ENCODE assay signal across 1 cellular context in the genomic region with DNA sequence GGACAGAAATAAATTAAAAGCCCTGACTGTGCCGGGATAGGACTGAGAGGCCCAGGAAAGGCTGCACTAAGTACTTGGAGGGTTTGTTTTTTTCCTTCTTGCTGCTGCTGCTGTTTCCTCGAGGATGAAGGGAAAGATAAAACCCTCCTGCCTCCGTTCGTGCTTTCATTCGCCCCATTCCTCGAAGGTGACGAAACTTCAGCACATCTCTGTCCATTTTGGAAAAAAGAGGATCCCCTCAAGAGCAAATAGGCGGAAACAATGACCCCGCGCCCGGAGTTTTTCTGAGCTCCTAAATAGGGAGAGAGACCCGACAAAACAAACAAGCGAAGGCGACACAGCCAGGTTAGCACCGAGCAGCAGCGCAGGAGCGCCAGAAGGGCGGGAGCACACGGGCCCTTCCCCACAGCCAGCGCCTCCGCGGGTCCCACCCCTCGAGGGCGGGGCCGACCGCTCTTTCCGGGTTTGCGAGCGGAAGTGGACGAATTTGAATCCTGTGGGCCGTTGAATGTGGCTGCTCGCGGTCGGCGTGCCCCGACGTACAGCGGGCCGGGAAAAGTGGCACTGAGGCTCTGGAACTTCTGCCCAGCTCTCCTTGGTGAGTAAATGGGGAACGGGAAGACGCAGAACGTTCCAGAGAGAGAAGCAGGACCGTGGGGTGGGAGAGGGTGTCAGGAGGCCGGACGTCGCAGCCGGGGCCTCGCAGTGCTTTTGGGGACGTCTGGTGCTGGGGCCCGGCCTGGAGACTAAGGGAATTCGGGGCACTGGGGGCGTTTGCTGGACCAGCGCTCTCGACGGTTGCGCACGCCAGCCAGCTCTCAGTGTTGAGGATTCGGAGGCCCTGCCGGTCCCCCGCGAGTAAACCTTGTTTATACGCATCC.
TF ChIP-seq lines count a peak whose summit lies in the region.

Gene G2E3, plus strand, starts transcription at position 484 of the 881 bp plus-strand sequence. CDS start 21,922 bp downstream, outside the sequence.

TF ChIP-seq in HepG2, 621 proteins besides CTCF, POLR2A, EP300 and RAD21 (continued from another document and continues in another):
- TF ChIP-seq, protein P1, sequence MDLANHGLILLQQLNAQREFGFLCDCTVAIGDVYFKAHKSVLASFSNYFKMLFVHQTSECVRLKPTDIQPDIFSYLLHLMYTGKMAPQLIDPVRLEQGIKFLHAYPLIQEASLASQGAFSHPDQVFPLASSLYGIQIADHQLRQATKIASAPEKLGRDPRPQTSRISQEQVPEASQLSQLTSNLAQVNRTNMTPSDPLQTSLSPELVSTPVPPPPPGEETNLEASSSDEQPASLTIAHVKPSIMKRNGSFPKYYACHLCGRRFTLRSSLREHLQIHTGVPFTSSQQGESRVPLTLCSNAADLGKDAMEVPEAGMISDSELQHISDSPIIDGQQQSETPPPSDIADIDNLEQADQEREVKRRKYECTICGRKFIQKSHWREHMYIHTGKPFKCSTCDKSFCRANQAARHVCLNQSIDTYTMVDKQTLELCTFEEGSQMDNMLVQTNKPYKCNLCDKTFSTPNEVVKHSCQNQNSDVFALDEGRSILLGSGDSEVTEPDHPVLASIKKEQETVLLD (CRISPR knock-in tag; IDR thresholded peaks at IDR 0.05; ENCODE audit: low read depth) = peak; percentile 78; the same call in 1 of the 2 replicates
- TF ChIP-seq NFE2L2 (IDR thresholded peaks at IDR 0.05; ENCODE audit: low read length) (no peak), CHCHD3 (CRISPR knock-in tag; IDR thresholded peaks at IDR 0.05) (peak; percentile 90; the same call in 1 of the 2 replicates), GATA4 (IDR thresholded peaks at IDR 0.05; ENCODE audit: borderline replicate concordance, low read depth) (peak; percentile 90; the same call in 1 of the 2 replicates), RBFOX2 (IDR thresholded peaks at IDR 0.05; ENCODE audit: low read depth, low read length) (peak; percentile 96), PITX1 (CRISPR knock-in tag; IDR thresholded peaks at IDR 0.05) (peak; percentile 90), CREB1 (IDR thresholded peaks at IDR 0.05) (peak; percentile 46; the same call in 1 of the 2 replicates), CREB1 (CRISPR knock-in tag; IDR thresholded peaks at IDR 0.05) (no peak; the same call in 1 of the 2 replicates), ZNF263 (CRISPR knock-in tag; IDR thresholded peaks at IDR 0.05) (peak; percentile 66; the same call in 1 of the 2 replicates), ATAD3A (CRISPR knock-in tag; IDR thresholded peaks at IDR 0.05) (no peak), ZNF138 (CRISPR knock-in tag; IDR thresholded peaks at IDR 0.05; ENCODE audit: low read depth) (peak; percentile 91), PHF8 (CRISPR knock-in tag; IDR thresholded peaks at IDR 0.05) (peak; percentile 100), SCMH1 (CRISPR knock-in tag; IDR thresholded peaks at IDR 0.05; ENCODE audit: borderline replicate concordance) (no peak), ZBTB37 (CRISPR knock-in tag; IDR thresholded peaks at IDR 0.05) (peak; percentile 82), ZNF619 (CRISPR knock-in tag; IDR thresholded peaks at IDR 0.05) (peak; percentile 100), DR1 (CRISPR knock-in tag; IDR thresholded peaks at IDR 0.05) (no peak; the same call in 1 of the 2 replicates), ZNF296 (CRISPR knock-in tag; conservative IDR thresholded peaks at IDR 0.05) (no peak), NFYB (CRISPR knock-in tag; IDR thresholded peaks at IDR 0.05) (peak; percentile 59), ZFY (CRISPR knock-in tag; IDR thresholded peaks at IDR 0.05) (peak; percentile 99), KMT2B (CRISPR knock-in tag; IDR thresholded peaks at IDR 0.05) (peak; percentile 100), ZSCAN25 (CRISPR knock-in tag; IDR thresholded peaks at IDR 0.05) (no peak; the same call in none of the 2 replicates), ATF3 (CRISPR knock-in tag; IDR thresholded peaks at IDR 0.05) (peak; percentile 41), SNAPC5 (CRISPR knock-in tag; IDR thresholded peaks at IDR 0.05; ENCODE audit: borderline replicate concordance) (peak; percentile 94), ZNF740 (CRISPR knock-in tag; IDR thresholded peaks at IDR 0.05) (no peak), CHD2 (IDR thresholded peaks at IDR 0.05; ENCODE audit: low read depth, low read length) (no peak), ZKSCAN5 (CRISPR knock-in tag; IDR thresholded peaks at IDR 0.05) (peak; percentile 83), FOSL2 (CRISPR knock-in tag; IDR thresholded peaks at IDR 0.05) (peak; percentile 59), HINFP (CRISPR knock-in tag; IDR thresholded peaks at IDR 0.05; ENCODE audit: low read depth) (peak; percentile 91; the same call in 1 of the 2 replicates), KDM5A (IDR thresholded peaks at IDR 0.05; ENCODE audit: borderline replicate concordance, low read length) (peak; percentile 90), TBX3 (IDR thresholded peaks at IDR 0.05; ENCODE audit: borderline replicate concordance) (0 out of 2 replicates have a peak, but pooled peaks have one; percentile 62), GRHL1 (CRISPR knock-in tag; conservative IDR thresholded peaks at IDR 0.05) (no peak; the same call in 1 of the 2 replicates), KDM1A (CRISPR knock-in tag; IDR thresholded peaks at IDR 0.05) (no peak; the same call in 1 of the 2 replicates), ZNF558 (CRISPR knock-in tag; IDR thresholded peaks at IDR 0.05; ENCODE audit: borderline replicate concordance) (peak; percentile 90; the same call in 1 of the 2 replicates), KDM4B (CRISPR knock-in tag; IDR thresholded peaks at IDR 0.05) (peak; percentile 99), HMG20A (CRISPR knock-in tag; IDR thresholded peaks at IDR 0.05; ENCODE audit: borderline replicate concordance) (peak; percentile 24; the same call in 1 of the 2 replicates), ZNF580 (CRISPR knock-in tag; IDR thresholded peaks at IDR 0.05; ENCODE audit: borderline replicate concordance, low read depth) (peak; percentile 89), SIN3A (IDR thresholded peaks at IDR 0.05; ENCODE audit: borderline replicate concordance, low read depth, low read length) (peak; percentile 99), NBN (conservative IDR thresholded peaks at IDR 0.05) (no peak), TOPORS (CRISPR knock-in tag; IDR thresholded peaks at IDR 0.05) (peak; percentile 99), ESRRA (CRISPR knock-in tag; IDR thresholded peaks at IDR 0.05; ENCODE audit: low read depth) (peak; percentile 53), HNRNPL (IDR thresholded peaks at IDR 0.05; ENCODE audit: low read depth, low read length) (peak; percentile 89), FOXP1 (IDR thresholded peaks at IDR 0.05) (no peak), FOXP1 (CRISPR knock-in tag; IDR thresholded peaks at IDR 0.05) (peak; percentile 46; the same call in 1 of the 2 replicates), DNMT1 (CRISPR knock-in tag; IDR thresholded peaks at IDR 0.05) (peak; percentile 97), SIX1 (CRISPR knock-in tag; IDR thresholded peaks at IDR 0.05; ENCODE audit: borderline replicate concordance) (0 out of 2 replicates have a peak, but pooled peaks have one; percentile 11), HOXD1 (CRISPR knock-in tag; IDR thresholded peaks at IDR 0.05) (peak; percentile 93)
- TF ChIP-seq, protein P2, sequence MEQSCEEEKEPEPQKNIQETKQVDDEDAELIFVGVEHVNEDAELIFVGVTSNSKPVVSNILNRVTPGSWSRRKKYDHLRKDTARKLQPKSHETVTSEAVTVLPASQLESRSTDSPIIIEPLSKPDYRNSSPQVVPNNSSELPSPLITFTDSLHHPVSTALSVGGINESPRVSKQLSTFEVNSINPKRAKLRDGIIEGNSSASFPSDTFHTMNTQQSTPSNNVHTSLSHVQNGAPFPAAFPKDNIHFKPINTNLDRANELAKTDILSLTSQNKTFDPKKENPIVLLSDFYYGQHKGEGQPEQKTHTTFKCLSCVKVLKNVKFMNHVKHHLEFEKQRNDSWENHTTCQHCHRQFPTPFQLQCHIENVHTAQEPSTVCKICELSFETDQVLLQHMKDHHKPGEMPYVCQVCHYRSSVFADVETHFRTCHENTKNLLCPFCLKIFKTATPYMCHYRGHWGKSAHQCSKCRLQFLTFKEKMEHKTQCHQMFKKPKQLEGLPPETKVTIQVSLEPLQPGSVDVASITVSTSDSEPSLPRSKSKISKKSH (CRISPR knock-in tag; IDR thresholded peaks at IDR 0.05; ENCODE audit: borderline replicate concordance) = peak; percentile 99
- TF ChIP-seq, protein P3, sequence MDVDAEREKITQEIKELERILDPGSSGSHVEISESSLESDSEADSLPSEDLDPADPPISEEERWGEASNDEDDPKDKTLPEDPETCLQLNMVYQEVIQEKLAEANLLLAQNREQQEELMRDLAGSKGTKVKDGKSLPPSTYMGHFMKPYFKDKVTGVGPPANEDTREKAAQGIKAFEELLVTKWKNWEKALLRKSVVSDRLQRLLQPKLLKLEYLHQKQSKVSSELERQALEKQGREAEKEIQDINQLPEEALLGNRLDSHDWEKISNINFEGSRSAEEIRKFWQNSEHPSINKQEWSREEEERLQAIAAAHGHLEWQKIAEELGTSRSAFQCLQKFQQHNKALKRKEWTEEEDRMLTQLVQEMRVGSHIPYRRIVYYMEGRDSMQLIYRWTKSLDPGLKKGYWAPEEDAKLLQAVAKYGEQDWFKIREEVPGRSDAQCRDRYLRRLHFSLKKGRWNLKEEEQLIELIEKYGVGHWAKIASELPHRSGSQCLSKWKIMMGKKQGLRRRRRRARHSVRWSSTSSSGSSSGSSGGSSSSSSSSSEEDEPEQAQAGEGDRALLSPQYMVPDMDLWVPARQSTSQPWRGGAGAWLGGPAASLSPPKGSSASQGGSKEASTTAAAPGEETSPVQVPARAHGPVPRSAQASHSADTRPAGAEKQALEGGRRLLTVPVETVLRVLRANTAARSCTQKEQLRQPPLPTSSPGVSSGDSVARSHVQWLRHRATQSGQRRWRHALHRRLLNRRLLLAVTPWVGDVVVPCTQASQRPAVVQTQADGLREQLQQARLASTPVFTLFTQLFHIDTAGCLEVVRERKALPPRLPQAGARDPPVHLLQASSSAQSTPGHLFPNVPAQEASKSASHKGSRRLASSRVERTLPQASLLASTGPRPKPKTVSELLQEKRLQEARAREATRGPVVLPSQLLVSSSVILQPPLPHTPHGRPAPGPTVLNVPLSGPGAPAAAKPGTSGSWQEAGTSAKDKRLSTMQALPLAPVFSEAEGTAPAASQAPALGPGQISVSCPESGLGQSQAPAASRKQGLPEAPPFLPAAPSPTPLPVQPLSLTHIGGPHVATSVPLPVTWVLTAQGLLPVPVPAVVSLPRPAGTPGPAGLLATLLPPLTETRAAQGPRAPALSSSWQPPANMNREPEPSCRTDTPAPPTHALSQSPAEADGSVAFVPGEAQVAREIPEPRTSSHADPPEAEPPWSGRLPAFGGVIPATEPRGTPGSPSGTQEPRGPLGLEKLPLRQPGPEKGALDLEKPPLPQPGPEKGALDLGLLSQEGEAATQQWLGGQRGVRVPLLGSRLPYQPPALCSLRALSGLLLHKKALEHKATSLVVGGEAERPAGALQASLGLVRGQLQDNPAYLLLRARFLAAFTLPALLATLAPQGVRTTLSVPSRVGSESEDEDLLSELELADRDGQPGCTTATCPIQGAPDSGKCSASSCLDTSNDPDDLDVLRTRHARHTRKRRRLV (CRISPR knock-in tag; IDR thresholded peaks at IDR 0.05) = peak; percentile 93
